Comparison of ENCODE assay signal across 8 cellular contexts in the genomic region with DNA sequence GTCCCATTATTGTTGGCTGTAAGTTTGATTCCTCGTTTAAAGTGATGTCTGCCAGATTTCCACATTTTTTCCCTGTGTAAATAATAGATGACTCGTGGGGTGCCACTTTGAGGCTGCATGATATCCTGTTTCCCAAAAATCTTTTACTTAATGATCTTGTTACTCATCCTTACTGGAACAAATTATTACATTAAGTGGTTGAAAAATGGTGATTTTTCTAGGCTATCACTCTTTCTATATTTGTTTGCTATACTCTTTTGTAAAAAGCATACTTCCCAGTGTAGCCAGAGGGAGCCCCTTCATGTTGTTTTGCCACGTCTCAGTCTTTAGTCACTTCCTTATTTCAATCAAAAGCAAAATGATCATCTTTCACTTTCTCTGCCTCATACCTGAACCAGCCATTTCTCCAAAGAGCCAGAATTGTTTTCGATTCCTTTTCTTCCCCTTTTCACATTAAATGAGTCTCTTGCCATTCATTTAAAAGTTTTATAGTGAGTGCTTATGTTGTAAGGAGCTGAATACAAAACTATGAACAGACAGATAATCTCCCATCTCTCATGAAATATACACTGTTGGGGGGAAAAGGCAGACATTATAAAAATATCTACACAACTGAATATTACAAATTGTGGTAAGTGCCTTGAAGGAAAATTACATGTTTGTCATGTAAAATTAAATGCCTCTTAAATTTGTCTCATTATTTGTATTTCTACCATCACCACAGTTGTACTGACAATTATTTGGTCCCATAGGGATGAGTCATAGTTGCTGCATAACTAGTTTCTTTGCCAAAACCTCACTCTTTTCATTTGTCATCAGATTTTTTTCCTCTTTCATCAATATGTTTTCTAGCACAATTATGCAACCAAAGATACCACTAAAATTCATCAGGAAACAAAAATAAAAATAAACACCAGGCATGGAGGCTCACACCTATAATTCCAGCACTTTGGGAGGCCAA. TPM values are rescaled to one million over a fixed set of nuclear protein-coding genes. Genes with fewer than 3 reads are reported as not detected.
A peak's percentile ranks its signal among the peaks of the same experiment; 100 is the strongest.
DNase-seq lines count a peak whose midpoint lies in the region; ATAC-seq, FAIRE-seq and TF ChIP-seq lines count a peak whose summit lies in the region.

No MANE protein-coding gene starts in this region.

- POLR2A ChIA-PET in BJ (lab: Charles Lee): no interaction called here

- peak; percentile 81 for FAIRE-seq in RCC 7860 (lab: Jason Lieb, UNC)

- CTCF ChIA-PET in BJ (lab: Yijun Ruan, JAX): interaction anchor here (1.2 kb wide), 1 partner anchor 187 kb away, joined by 3 read pairs; no protein-coding TSS in a partner anchor

- H3K27me3 ChIP-seq in BJ (ENCODE audit: control insufficient read depth, insufficient read depth, low read length): peaks cover 8% of the 10 kb centered on the region

- DNase-seq in BJ (ENCODE audit: low read depth) (peak; percentile 25), RCC 7860 (ENCODE audit: low spot score) (peak; percentile 26), fibroblast of pulmonary artery (ENCODE audit: low read depth) (peak; percentile 68), stromal cell of bone marrow (ENCODE audit: low read depth) (peak; percentile 75), NCI-H1417 treated with DMSO at 0.1 percent for 48 hours (lab: John Stamatoyannopoulos, UW) (no peak), amygdala (lab: John Stamatoyannopoulos, UW) (no peak)

- peak; percentile 99 for ATAC-seq in GM18909 (IDR thresholded peaks at IDR 0.05; ENCODE audit: poor library complexity, unreplicated experiment)
- peak; percentile 86 for ATAC-seq in HG03060 (IDR thresholded peaks at IDR 0.05; ENCODE audit: low read depth, unreplicated experiment)

- no peaks in the 10 kb centered on the region for H3K36me3 ChIP-seq in BJ (ENCODE audit: control insufficient read depth, insufficient read depth, low read length)

- TF ChIP-seq CTCF in BJ (IDR thresholded peaks at IDR 0.05; ENCODE audit: insufficient read depth, low read depth, low read length) (no peak), fibroblast of pulmonary artery (IDR thresholded peaks at IDR 0.05; ENCODE audit: low read length, missing control alignments) (peak; percentile 35)

- no peak overlapping the region for H3K4me3 ChIP-seq in BJ (ENCODE audit: low read depth, low read length)
- H3K4me3 ChIP-seq in fibroblast of pulmonary artery (replicated peaks; ENCODE audit: low read depth, low read length): no peak overlapping the region

RNA-seq across cellular contexts. Expression of a gene that starts 41.5 kb away (rescaled TPM):
- polyA plus RNA-seq in BJ (2011; rRNA removed): not detected in 2 replicates
- polyA minus RNA-seq in BJ (2011; rRNA and poly(A)+ RNA removed): not detected in 2 replicates

RNA-seq across cellular contexts. Expression of a gene that starts 58.4 kb away (rescaled TPM):
- 70.3 and 97.7 TPM in 2 replicates for polyA plus RNA-seq in BJ (2011; rRNA removed)
- polyA minus RNA-seq in BJ (2011; rRNA and poly(A)+ RNA removed): 41.3 and 48.6 TPM in 2 replicates

Comparison
In these comparisons a context has a peak if more than half of its experiments do, and no peak if none do; other contexts are left out.
1. DNase-seq: peak in BJ (single experiment), RCC 7860 (single experiment), fibroblast of pulmonary artery (single experiment) and stromal cell of bone marrow (single experiment); none in NCI-H1417 treated with DMSO at 0.1 percent for 48 hours (single experiment) and amygdala (0 of 56).